Comparison of ENCODE assay signal across 1 cellular context in the genomic region with DNA sequence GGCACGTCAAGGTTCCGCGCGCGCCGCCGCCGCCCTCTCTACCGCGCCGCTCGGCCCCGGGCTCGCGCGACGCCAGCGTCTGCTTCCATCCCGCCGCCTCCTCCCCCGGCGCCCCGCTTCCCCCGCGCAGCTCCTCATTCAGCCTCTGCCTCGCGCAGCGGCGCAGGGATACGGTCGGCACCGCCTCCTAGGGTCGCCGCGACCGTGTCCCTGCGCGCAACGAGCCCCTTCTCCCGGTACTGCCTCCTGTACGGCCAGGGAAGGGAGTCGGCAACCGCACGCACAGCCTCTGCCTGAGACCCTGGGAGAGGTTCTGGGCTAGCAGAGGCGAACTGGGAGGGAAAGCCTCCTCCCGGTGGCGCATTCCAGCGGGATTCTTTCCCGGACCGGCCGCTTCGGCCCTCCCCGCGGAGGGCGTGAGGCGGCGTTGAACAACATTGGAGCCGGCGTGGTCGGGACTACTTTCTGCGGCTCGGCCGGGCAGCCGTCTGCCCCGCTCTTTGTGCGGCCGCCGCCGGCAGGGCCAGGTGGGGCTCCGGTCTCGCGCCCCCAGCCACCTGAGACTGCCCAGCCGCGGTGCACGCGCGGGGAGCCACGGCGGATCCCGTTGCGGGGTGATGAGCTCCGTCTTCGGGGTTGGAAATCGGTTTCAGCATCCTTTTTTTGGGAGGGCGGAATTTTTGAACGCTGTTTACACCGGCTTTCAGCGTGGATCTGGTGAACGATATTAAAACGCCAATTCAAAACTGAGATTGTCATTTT.
A peak's percentile ranks its signal among the peaks of the same experiment; 100 is the strongest.
TF ChIP-seq lines count a peak whose summit lies in the region.

TSS of gene LRP6 (minus strand) at position 172 of the 762 bp plus-strand sequence. CDS start 309 bp downstream, outside the sequence.

TF ChIP-seq in K562, 482 proteins besides CTCF, POLR2A, EP300 and RAD21 (continued from another document and continues in another):
- TF ChIP-seq, protein P1, sequence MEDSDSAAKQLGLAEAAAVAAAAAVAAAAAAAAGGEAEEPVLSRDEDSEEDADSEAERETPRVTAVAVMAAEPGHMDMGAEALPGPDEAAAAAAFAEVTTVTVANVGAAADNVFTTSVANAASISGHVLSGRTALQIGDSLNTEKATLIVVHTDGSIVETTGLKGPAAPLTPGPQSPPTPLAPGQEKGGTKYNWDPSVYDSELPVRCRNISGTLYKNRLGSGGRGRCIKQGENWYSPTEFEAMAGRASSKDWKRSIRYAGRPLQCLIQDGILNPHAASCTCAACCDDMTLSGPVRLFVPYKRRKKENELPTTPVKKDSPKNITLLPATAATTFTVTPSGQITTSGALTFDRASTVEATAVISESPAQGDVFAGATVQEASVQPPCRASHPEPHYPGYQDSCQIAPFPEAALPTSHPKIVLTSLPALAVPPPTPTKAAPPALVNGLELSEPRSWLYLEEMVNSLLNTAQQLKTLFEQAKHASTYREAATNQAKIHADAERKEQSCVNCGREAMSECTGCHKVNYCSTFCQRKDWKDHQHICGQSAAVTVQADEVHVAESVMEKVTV (CRISPR knock-in tag; IDR thresholded peaks at IDR 0.05), result peak; percentile 28; the same call in 1 of the 2 replicates
- no peak for TF ChIP-seq BRD4 (IDR thresholded peaks at IDR 0.05)
- TF ChIP-seq HOXB6 (CRISPR knock-in tag; IDR thresholded peaks at IDR 0.05; ENCODE audit: borderline replicate concordance), result no peak
- no peak for TF ChIP-seq XRCC3 (IDR thresholded peaks at IDR 0.05)
- no peak for TF ChIP-seq ELF4 (CRISPR knock-in tag; IDR thresholded peaks at IDR 0.05)
- TF ChIP-seq ESRRB (CRISPR knock-in tag; IDR thresholded peaks at IDR 0.05; ENCODE audit: borderline replicate concordance), result no peak
- peak; percentile 82 for TF ChIP-seq KLF13 (tag; IDR thresholded peaks at IDR 0.05; ENCODE audit: borderline replicate concordance, low read depth)
- TF ChIP-seq, protein P2, sequence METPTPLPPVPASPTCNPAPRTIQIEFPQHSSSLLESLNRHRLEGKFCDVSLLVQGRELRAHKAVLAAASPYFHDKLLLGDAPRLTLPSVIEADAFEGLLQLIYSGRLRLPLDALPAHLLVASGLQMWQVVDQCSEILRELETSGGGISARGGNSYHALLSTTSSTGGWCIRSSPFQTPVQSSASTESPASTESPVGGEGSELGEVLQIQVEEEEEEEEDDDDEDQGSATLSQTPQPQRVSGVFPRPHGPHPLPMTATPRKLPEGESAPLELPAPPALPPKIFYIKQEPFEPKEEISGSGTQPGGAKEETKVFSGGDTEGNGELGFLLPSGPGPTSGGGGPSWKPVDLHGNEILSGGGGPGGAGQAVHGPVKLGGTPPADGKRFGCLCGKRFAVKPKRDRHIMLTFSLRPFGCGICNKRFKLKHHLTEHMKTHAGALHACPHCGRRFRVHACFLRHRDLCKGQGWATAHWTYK (CRISPR knock-in tag; IDR thresholded peaks at IDR 0.05), result no peak
- no peak for TF ChIP-seq SMC3 (conservative IDR thresholded peaks at IDR 0.05; ENCODE audit: insufficient read depth, low read depth, low read length)
- no peak for TF ChIP-seq BMI1 (IDR thresholded peaks at IDR 0.05; ENCODE audit: low read length)
- TF ChIP-seq BCOR (IDR thresholded peaks at IDR 0.05), result peak; percentile 93
- no peak for TF ChIP-seq ELF1 (tag; IDR thresholded peaks at IDR 0.05)
- TF ChIP-seq, protein P3, sequence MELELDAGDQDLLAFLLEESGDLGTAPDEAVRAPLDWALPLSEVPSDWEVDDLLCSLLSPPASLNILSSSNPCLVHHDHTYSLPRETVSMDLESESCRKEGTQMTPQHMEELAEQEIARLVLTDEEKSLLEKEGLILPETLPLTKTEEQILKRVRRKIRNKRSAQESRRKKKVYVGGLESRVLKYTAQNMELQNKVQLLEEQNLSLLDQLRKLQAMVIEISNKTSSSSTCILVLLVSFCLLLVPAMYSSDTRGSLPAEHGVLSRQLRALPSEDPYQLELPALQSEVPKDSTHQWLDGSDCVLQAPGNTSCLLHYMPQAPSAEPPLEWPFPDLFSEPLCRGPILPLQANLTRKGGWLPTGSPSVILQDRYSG (tag; conservative IDR thresholded peaks at IDR 0.05; ENCODE audit: low read depth), result no peak
- TF ChIP-seq RBM34 (IDR thresholded peaks at IDR 0.05; ENCODE audit: borderline replicate concordance, insufficient read depth, low read length), result no peak
- TF ChIP-seq ZNF277 (CRISPR knock-in tag; IDR thresholded peaks at IDR 0.05; ENCODE audit: borderline replicate concordance), result no peak
- TF ChIP-seq ZC3H8 (IDR thresholded peaks at IDR 0.05), result peak; percentile 69; the same call in 1 of the 2 replicates
- TF ChIP-seq KAT7 (CRISPR knock-in tag; IDR thresholded peaks at IDR 0.05; ENCODE audit: borderline replicate concordance), result peak; percentile 68; the same call in 1 of the 2 replicates
- TF ChIP-seq ZNF165 (CRISPR knock-in tag; IDR thresholded peaks at IDR 0.05; ENCODE audit: borderline replicate concordance), result no peak
- peak; percentile 73 for TF ChIP-seq NCOA1 (IDR thresholded peaks at IDR 0.05; ENCODE audit: low read depth)
- TF ChIP-seq ZKSCAN3 (CRISPR knock-in tag; IDR thresholded peaks at IDR 0.05), result no peak
- TF ChIP-seq HNRNPH1 (optimal IDR thresholded peaks at IDR 0.05; ENCODE audit: low read depth, low read length), result no peak
- TF ChIP-seq LEF1 (IDR thresholded peaks at IDR 0.05), result no peak; the same call in 1 of the 2 replicates
- no peak for TF ChIP-seq BRF1 (IDR thresholded peaks at IDR 0.05; ENCODE audit: borderline replicate concordance, extremely low read depth, insufficient read length)
- TF ChIP-seq, protein P4, sequence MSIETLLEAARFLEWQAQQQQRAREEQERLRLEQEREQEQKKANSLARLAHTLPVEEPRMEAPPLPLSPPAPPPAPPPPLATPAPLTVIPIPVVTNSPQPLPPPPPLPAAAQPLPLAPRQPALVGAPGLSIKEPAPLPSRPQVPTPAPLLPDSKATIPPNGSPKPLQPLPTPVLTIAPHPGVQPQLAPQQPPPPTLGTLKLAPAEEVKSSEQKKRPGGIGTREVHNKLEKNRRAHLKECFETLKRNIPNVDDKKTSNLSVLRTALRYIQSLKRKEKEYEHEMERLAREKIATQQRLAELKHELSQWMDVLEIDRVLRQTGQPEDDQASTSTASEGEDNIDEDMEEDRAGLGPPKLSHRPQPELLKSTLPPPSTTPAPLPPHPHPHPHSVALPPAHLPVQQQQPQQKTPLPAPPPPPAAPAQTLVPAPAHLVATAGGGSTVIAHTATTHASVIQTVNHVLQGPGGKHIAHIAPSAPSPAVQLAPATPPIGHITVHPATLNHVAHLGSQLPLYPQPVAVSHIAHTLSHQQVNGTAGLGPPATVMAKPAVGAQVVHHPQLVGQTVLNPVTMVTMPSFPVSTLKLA (conservative IDR thresholded peaks at IDR 0.05), result peak; percentile 93 to 97
- peak; percentile 69 for TF ChIP-seq MYC (IDR thresholded peaks at IDR 0.05; ENCODE audit: low read depth, low read length)
- TF ChIP-seq MYC (CRISPR knock-in tag; IDR thresholded peaks at IDR 0.05; ENCODE audit: borderline replicate concordance, low read depth), result peak; percentile 93
- TF ChIP-seq HMBOX1 (IDR thresholded peaks at IDR 0.05), result no peak
- no peak for TF ChIP-seq SIX5 (IDR thresholded peaks at IDR 0.05; ENCODE audit: borderline replicate concordance in 1 of 2, insufficient read depth in 1 of 2, low read depth in 1 of 2, low read length in 2 of 2)
- peak; percentile 52 to 76; a peak in 3 of 4 replicates for TF ChIP-seq TRIM24 (IDR thresholded peaks at IDR 0.05)
- TF ChIP-seq MTA1 (IDR thresholded peaks at IDR 0.05; ENCODE audit: borderline replicate concordance), result peak; percentile 63; the same call in 1 of the 2 replicates
- no peak for TF ChIP-seq HNRNPLL (IDR thresholded peaks at IDR 0.05; ENCODE audit: low read depth, low read length, poor library complexity, severe bottlenecking)
- TF ChIP-seq DDX20 (tag; IDR thresholded peaks at IDR 0.05; ENCODE audit: low read depth), result no peak
- TF ChIP-seq POLR2H (tag; IDR thresholded peaks at IDR 0.05; ENCODE audit: low read depth), result peak; percentile 69
- TF ChIP-seq TBP (optimal IDR thresholded peaks at IDR 0.05; ENCODE audit: low read depth, low read length), result peak; percentile 97
- peak; percentile 99 for TF ChIP-seq TAF9B (IDR thresholded peaks at IDR 0.05; ENCODE audit: partially characterized antibody)
- TF ChIP-seq PHF20 (IDR thresholded peaks at IDR 0.05; ENCODE audit: partially characterized antibody), result no peak
- TF ChIP-seq, protein P5, sequence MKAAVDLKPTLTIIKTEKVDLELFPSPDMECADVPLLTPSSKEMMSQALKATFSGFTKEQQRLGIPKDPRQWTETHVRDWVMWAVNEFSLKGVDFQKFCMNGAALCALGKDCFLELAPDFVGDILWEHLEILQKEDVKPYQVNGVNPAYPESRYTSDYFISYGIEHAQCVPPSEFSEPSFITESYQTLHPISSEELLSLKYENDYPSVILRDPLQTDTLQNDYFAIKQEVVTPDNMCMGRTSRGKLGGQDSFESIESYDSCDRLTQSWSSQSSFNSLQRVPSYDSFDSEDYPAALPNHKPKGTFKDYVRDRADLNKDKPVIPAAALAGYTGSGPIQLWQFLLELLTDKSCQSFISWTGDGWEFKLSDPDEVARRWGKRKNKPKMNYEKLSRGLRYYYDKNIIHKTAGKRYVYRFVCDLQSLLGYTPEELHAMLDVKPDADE (conservative IDR thresholded peaks at IDR 0.05; ENCODE audit: control insufficient read depth, low read depth, low read length), result peak; percentile 18; the same call in 1 of the 2 replicates
- TF ChIP-seq HLTF (IDR thresholded peaks at IDR 0.05), result peak; percentile 91
- no peak for TF ChIP-seq FOS (IDR thresholded peaks at IDR 0.05; ENCODE audit: extremely low read depth, insufficient read length)
- TF ChIP-seq, protein P6, sequence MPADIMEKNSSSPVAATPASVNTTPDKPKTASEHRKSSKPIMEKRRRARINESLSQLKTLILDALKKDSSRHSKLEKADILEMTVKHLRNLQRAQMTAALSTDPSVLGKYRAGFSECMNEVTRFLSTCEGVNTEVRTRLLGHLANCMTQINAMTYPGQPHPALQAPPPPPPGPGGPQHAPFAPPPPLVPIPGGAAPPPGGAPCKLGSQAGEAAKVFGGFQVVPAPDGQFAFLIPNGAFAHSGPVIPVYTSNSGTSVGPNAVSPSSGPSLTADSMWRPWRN (IDR thresholded peaks at IDR 0.05; ENCODE audit: low read depth), result peak; percentile 82
- no peak for TF ChIP-seq ZNF184 (CRISPR knock-in tag; IDR thresholded peaks at IDR 0.05)
- peak; percentile 84; the same call in 1 of the 2 replicates for TF ChIP-seq ZNF76 (CRISPR knock-in tag; IDR thresholded peaks at IDR 0.05; ENCODE audit: borderline replicate concordance)
- no peak for TF ChIP-seq SRSF7 (optimal IDR thresholded peaks at IDR 0.05; ENCODE audit: low read depth, low read length)
- TF ChIP-seq ATF6 (CRISPR knock-in tag; IDR thresholded peaks at IDR 0.05), result no peak
- no peak for TF ChIP-seq ZSCAN32 (CRISPR knock-in tag; IDR thresholded peaks at IDR 0.05)
- TF ChIP-seq ZNF197 (CRISPR knock-in tag; IDR thresholded peaks at IDR 0.05; ENCODE audit: low read depth), result no peak
- no peak for TF ChIP-seq TBL1XR1 (IDR thresholded peaks at IDR 0.05; ENCODE audit: low read length in 2 of 2)
- no peak for TF ChIP-seq CBFA2T3 (IDR thresholded peaks at IDR 0.05)
- TF ChIP-seq NFATC3 (IDR thresholded peaks at IDR 0.05), result no peak
- 0 out of 2 replicates have a peak, but pooled peaks have one; percentile 63 for TF ChIP-seq ESRRA (IDR thresholded peaks at IDR 0.05; ENCODE audit: borderline replicate concordance, low read depth)
- TF ChIP-seq SOX6 (IDR thresholded peaks at IDR 0.05), result peak; percentile 60; the same call in 1 of the 2 replicates
- peak; percentile 27; the same call in 1 of the 2 replicates for TF ChIP-seq OTX1 (CRISPR knock-in tag; IDR thresholded peaks at IDR 0.05)
- TF ChIP-seq EHMT2 (IDR thresholded peaks at IDR 0.05), result no peak
- TF ChIP-seq PURB (CRISPR knock-in tag; IDR thresholded peaks at IDR 0.05; ENCODE audit: low read depth), result no peak
- peak; percentile 51 for TF ChIP-seq POLR2B (IDR thresholded peaks at IDR 0.05; ENCODE audit: low read depth, partially characterized antibody)
- TF ChIP-seq PTRF (tag; IDR thresholded peaks at IDR 0.05), result no peak
- TF ChIP-seq ZNF274 (IDR thresholded peaks at IDR 0.05; ENCODE audit: borderline replicate concordance, low read depth, low read length), result no peak; the same call in 1 of the 2 replicates
- TF ChIP-seq SIN3A (IDR thresholded peaks at IDR 0.05; ENCODE audit: borderline replicate concordance in 2 of 2, control insufficient read depth in 1 of 2, low read depth in 2 of 2, low read length in 2 of 2), result peak in 1 of 2 experiments; percentile 56; a peak in 1 of 4 replicates
